In genomic region chr17:9011001-9011400, GRCh38 we compare ENCODE assay signal across 29 cellular contexts. TPM values are rescaled to one million over a fixed set of nuclear protein-coding genes. Genes with fewer than 3 reads are reported as not detected.
"Had no signal": no experiment of that assay in that cellular context is flagged by ENCODE, and none has a peak within 500 bp of the region (broad histone marks: within the 10 kb centered on the region; RNA-seq: fewer than 3 reads in every experiment).

No MANE protein-coding gene starts in this region.

- H3K9me3 ChIP-seq: ascending aorta, breast epithelium, esophagus muscularis mucosa, gastrocnemius medialis had no signal

- H3K27me3 ChIP-seq: ascending aorta, esophagus muscularis mucosa had no signal

- ATAC-seq: activated naive CD4-positive, alpha-beta T cell treated with anti-CD3 and anti-CD28 coated beads, Interleukin-2, amount 50 U/mL, for 72 hours; activated T-cell treated with anti-CD3 and anti-CD28 coated beads, Interleukin-2, amount 50 U/mL, for 72 hours; effector memory CD8-positive, alpha-beta T cell; foreskin keratinocyte; gastrocnemius medialis; T-helper 17 cell had no signal

- H3K4me3 ChIP-seq: ascending aorta, breast epithelium, coronary artery, esophagus muscularis mucosa, gastrocnemius medialis had no signal

- DNase-seq: activated B cell treated with CpG ODN at 0.5 μM for 24 hours; activated CD4-positive, alpha-beta memory T cell treated with anti-CD3 and anti-CD28 coated beads, Interleukin-2, amount 10 ng/mL, durations not matched to agents 7 days and 5 days; activated CD4-positive, alpha-beta T cell treated with anti-CD3 and anti-CD28 coated beads for 1 hour; activated CD4-positive, alpha-beta T cell treated with anti-CD3 and anti-CD28 coated beads for 4 hours; activated CD4-positive, alpha-beta T cell treated with anti-CD3 and anti-CD28 coated beads, Interleukin-2, amount 10 ng/mL, durations not matched to agents 7 days and 5 days; activated CD4-positive, alpha-beta T cell treated with anti-CD3 and anti-CD28 coated beads, Interleukin-2, amount 50 U/mL, for 4 hours; activated CD8-positive, alpha-beta memory T cell treated with anti-CD3 and anti-CD28 coated beads, Interleukin-2, amount 50 U/mL, for 48 hours; activated gamma-delta T cell; activated naive CD4-positive, alpha-beta T cell; activated naive CD4-positive, alpha-beta T cell treated with anti-CD3 and anti-CD28 coated beads, Interleukin-2, amount 10 ng/mL, durations not matched to agents 7 days and 5 days; activated naive CD8-positive, alpha-beta T cell treated with anti-CD3 and anti-CD28 coated beads, Interleukin-2, amount 10 ng/mL, durations not matched to agents 7 days and 5 days; activated T-cell treated with anti-CD3 and anti-CD28 coated beads for 4 hours; activated T-cell treated with anti-CD3 and anti-CD28 coated beads, Interleukin-2, amount 50 U/mL, for 24 hours; activated T-cell treated with anti-CD3 and anti-CD28 coated beads, Interleukin-2, amount 50 U/mL, for 72 hours; effector CD4-positive, alpha-beta T cell; effector memory CD8-positive, alpha-beta T cell; erythroblast; foreskin keratinocyte; gastrocnemius medialis; glutamatergic neuron; T-helper 1 cell; T-helper 17 cell; T1000; WERI-Rb-1 had no signal

- H3K4me1 ChIP-seq: ascending aorta, breast epithelium, foreskin keratinocyte, gastrocnemius medialis had no signal

- H3K36me3 ChIP-seq: ascending aorta, breast epithelium, esophagus muscularis mucosa, gastrocnemius medialis, WERI-Rb-1 had no signal

- H3K27ac ChIP-seq: ascending aorta, breast epithelium, coronary artery, esophagus muscularis mucosa, foreskin keratinocyte, gastrocnemius medialis, WERI-Rb-1 had no signal

RNA-seq across cellular contexts. Expression of gene NTN1, which starts 10.3 kb away (rescaled TPM):
- total RNA-seq: activated CD4-positive, alpha-beta memory T cell treated with anti-CD3 and anti-CD28 coated beads, Interleukin-2, amount 10 ng/mL, durations not matched to agents 7 days and 5 days had no signal

RNA-seq across cellular contexts. Expression of gene PIK3R5, which starts 45.5 kb away (rescaled TPM):
- total RNA-seq: foreskin keratinocyte had no signal
- polyA plus RNA-seq: foreskin keratinocyte had no signal
